In genomic region chr9:21993893-21994525, GRCh38 we compare ENCODE assay signal across 1 cellular context.
TF ChIP-seq lines count a peak whose summit lies in the region.

TSS of gene CDKN2A (minus strand) at chr9:21994392.

TF ChIP-seq in HEK293, 187 proteins besides CTCF, POLR2A, EP300 and RAD21 (continued from another document):
- TF ChIP-seq TSHZ1 (tag by site-specific recombination; IDR thresholded peaks at IDR 0.05; ENCODE audit: borderline replicate concordance) (no peak), ZNF510 (tag by site-specific recombination; IDR thresholded peaks at IDR 0.05; ENCODE audit: insufficient replicate concordance) (no peak), ZSCAN4 (tag by site-specific recombination; IDR thresholded peaks at IDR 0.05) (peak; percentile 54; the same call in 1 of the 2 replicates), ZNF2 (tag by site-specific recombination; IDR thresholded peaks at IDR 0.05) (0 out of 2 replicates have a peak, but pooled peaks have one; percentile 61), ZBTB17 (tag by site-specific recombination; IDR thresholded peaks at IDR 0.05) (peak; percentile 28), KLF9 (tag by site-specific recombination; IDR thresholded peaks at IDR 0.05; ENCODE audit: low read depth) (peak; percentile 35; the same call in 1 of the 2 replicates), ZNF660 (tag by site-specific recombination; IDR thresholded peaks at IDR 0.05) (peak; percentile 30; the same call in 1 of the 2 replicates), ZNF692 (tag by site-specific recombination; IDR thresholded peaks at IDR 0.05) (peak; percentile 95), EGR2 (tag by site-specific recombination; IDR thresholded peaks at IDR 0.05; ENCODE audit: low read depth) (peak; percentile 31; the same call in 1 of the 2 replicates), ZFP37 (tag by site-specific recombination; IDR thresholded peaks at IDR 0.05) (peak; percentile 66), ZNF354C (tag by site-specific recombination; IDR thresholded peaks at IDR 0.05; ENCODE audit: borderline replicate concordance, low read depth) (no peak), ZNF335 (tag by site-specific recombination; conservative IDR thresholded peaks at IDR 0.05) (peak; percentile 76), ZFP69B (tag by site-specific recombination; IDR thresholded peaks at IDR 0.05) (peak; percentile 89; the same call in 1 of the 2 replicates)
TF ChIP-seq in HEK293: peak in this region for 17.
